In the genomic region with DNA sequence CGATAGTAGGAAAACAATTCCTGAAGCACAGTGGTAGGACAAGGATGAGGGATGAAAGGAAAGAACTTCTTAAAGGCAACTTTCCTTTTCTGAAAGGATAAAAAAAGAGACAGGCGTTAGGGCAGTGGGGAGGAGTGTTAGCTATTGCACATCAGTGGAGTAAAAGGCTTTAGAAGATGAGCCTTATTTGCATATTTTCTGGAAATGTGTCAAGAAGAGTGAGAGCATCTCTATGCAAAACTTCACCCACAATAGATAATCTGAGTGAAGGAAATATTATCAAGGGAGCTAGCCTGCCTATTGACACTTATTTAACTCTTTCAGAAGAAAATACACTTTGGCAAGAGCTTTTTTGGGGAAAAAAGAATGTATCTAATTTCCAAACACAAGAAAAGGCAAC, we compare ENCODE assay signal across 12 cellular contexts.
DNase-seq lines count a peak whose midpoint lies in the region; ATAC-seq, FAIRE-seq and TF ChIP-seq lines count a peak whose summit lies in the region.
"Had no signal": no experiment of that assay in that cellular context is flagged by ENCODE, and none has a peak within 500 bp of the region (broad histone marks: within the 10 kb centered on the region; RNA-seq: fewer than 3 reads in every experiment).

No MANE protein-coding gene starts in this region.

- H3K27me3 Mint-ChIP-seq in type B pancreatic cell: no peaks in the 10 kb centered on the region

- no peak for DNase-seq in type B pancreatic cell (ENCODE audit: extremely low spot score, unreplicated experiment)
- DNase-seq in NCI-H1092 (lab: John Stamatoyannopoulos, UW): no peak
- no peak for DNase-seq in HTR-8/SVneo (ENCODE audit: insufficient read length, low spot score)
- DNase-seq in NCI-H69 (lab: John Stamatoyannopoulos, UW): no peak
- DNase-seq: activated CD8-positive, alpha-beta memory T cell treated with anti-CD3 and anti-CD28 coated beads, Interleukin-2, amount 50 U/mL, for 48 hours; foreskin fibroblast; islet precursor cell; tibial artery had no signal

- no peak overlapping the region for H3K4me3 Mint-ChIP-seq in type B pancreatic cell

- no peak for FAIRE-seq in HTR-8/SVneo (lab: Jason Lieb, UNC)

- no peak for TF ChIP-seq CTCF in type B pancreatic cell (conservative IDR thresholded peaks at IDR 0.05)

- H3K27ac Mint-ChIP-seq in type B pancreatic cell: no peak overlapping the region

- H3K36me3 Mint-ChIP-seq in type B pancreatic cell: no peaks in the 10 kb centered on the region

- peak; percentile 99 for ATAC-seq in GM18520 (IDR thresholded peaks at IDR 0.05; ENCODE audit: unreplicated experiment)
- peak; percentile 95 for ATAC-seq in GM21381 (IDR thresholded peaks at IDR 0.05; ENCODE audit: unreplicated experiment)
- peak; percentile 99 for ATAC-seq in HG02938 (IDR thresholded peaks at IDR 0.05; ENCODE audit: unreplicated experiment)
- peak; percentile 96 for ATAC-seq in HG03521 (IDR thresholded peaks at IDR 0.05; ENCODE audit: unreplicated experiment)

- H3K9me3 Mint-ChIP-seq in type B pancreatic cell: peaks cover 4% of the 10 kb centered on the region

- H3K4me1 Mint-ChIP-seq in type B pancreatic cell (ENCODE audit: unreplicated experiment): peaks cover 30% of the 10 kb centered on the region
